17 cellular contexts compared by ENCODE assay signal in genomic region chr7:3909128-3909527, GRCh38.
DNase-seq lines count a peak whose midpoint lies in the region; ATAC-seq and TF ChIP-seq lines count a peak whose summit lies in the region.
"Had no signal": no experiment of that assay in that cellular context is flagged by ENCODE, and none has a peak within 500 bp of the region (broad histone marks: within the 10 kb centered on the region; RNA-seq: fewer than 3 reads in every experiment).

No MANE protein-coding gene starts in this region.

- TF ChIP-seq CTCF in WERI-Rb-1 (IDR thresholded peaks at IDR 0.05; ENCODE audit: low read depth, low read length) (no peak), glutamatergic neuron (IDR thresholded peaks at IDR 0.05; ENCODE audit: partially characterized antibody, unreplicated experiment) (no peak), tibial nerve (IDR thresholded peaks at IDR 0.05) (no peak)

- H2BK12ac ChIP-seq in trophoblast cell (ENCODE audit: low read length), result no peak overlapping the region

- no peak overlapping the region for H4K8ac ChIP-seq in trophoblast cell (ENCODE audit: low read depth, low read length)

- no peaks in the 10 kb centered on the region for H3K9me3 ChIP-seq in WERI-Rb-1 (ENCODE audit: severe bottlenecking)
- peaks cover 0 to 4% (median 0%) of the 10 kb centered on the region in 4 donors for H3K9me3 ChIP-seq in tibial nerve
- H3K9me3 ChIP-seq in trophoblast cell (ENCODE audit: insufficient read depth, low read depth, low read length), result peaks cover 2% of the 10 kb centered on the region
- H3K9me3 ChIP-seq: A549, Caco-2 had no signal

- no peaks in the 10 kb centered on the region for H3K79me2 ChIP-seq in trophoblast cell (ENCODE audit: control insufficient read depth, insufficient read depth, low read length, poor library complexity)

- H3K27ac Mint-ChIP-seq in glutamatergic neuron (ENCODE audit: unreplicated experiment), result peak overlapping the region; percentile 39
- H3K27ac Mint-ChIP-seq: CD4-positive, alpha-beta T cell; GM23338 had no signal

- H4K12ac ChIP-seq in trophoblast cell (ENCODE audit: low read depth, low read length), result no peak overlapping the region

- H4K91ac ChIP-seq in trophoblast cell (ENCODE audit: low read depth, low read length), result no peak overlapping the region

- H3K4me1 Mint-ChIP-seq in glutamatergic neuron (ENCODE audit: low read depth, unreplicated experiment), result peaks cover 18% of the 10 kb centered on the region

- H3K4me3 ChIP-seq in WERI-Rb-1 (ENCODE audit: low read depth, low read length) (no peak overlapping the region), tibial nerve (no peak overlapping the region), trophoblast cell (ENCODE audit: low read depth, low read length) (no peak overlapping the region)
- H3K4me3 ChIP-seq: A549, GM23338 had no signal

- H3K4me2 ChIP-seq in trophoblast cell (ENCODE audit: low read length), result no peak overlapping the region
- H3K4me2 ChIP-seq: A549, GM23338 had no signal

- no peak overlapping the region for H3K4ac ChIP-seq in trophoblast cell (ENCODE audit: low read depth, low read length)

- peak overlapping the region; percentile 13 for H3K4me3 Mint-ChIP-seq in glutamatergic neuron (ENCODE audit: unreplicated experiment)
- H3K4me3 Mint-ChIP-seq: CD4-positive, alpha-beta T cell; GM23338 had no signal

- H3K23ac ChIP-seq in trophoblast cell (ENCODE audit: low read length), result no peak overlapping the region

- H3K27ac ChIP-seq in WERI-Rb-1, result no peak overlapping the region
- H3K27ac ChIP-seq in tibial nerve, result peak overlapping the region in 3 of 4 donors; percentile 24 to 77 (median 59)
- H3K27ac ChIP-seq in trophoblast cell (ENCODE audit: low read depth, low read length), result no peak overlapping the region
- H3K27ac ChIP-seq: 22Rv1, A549, C4-2B, HL-60 had no signal

- DNase-seq in SK-N-DZ (ENCODE audit: low spot score) (peak; percentile 8), WERI-Rb-1 (peak; percentile 67), glutamatergic neuron (no peak), tibial nerve (ENCODE audit: low spot score in 2 of 2) (no peak), trophoblast cell (no peak), inferior parietal cortex (ENCODE audit: extremely low spot score) (no peak)
- DNase-seq: AML-193; Caco-2; CD4-positive, alpha-beta T cell; HCEC 1CT had no signal

- no peaks in the 10 kb centered on the region for H3K79me1 ChIP-seq in trophoblast cell (ENCODE audit: low read length)

- H3K18ac ChIP-seq in trophoblast cell (ENCODE audit: low read length), result no peak overlapping the region

- H3K36me3 ChIP-seq in WERI-Rb-1 (no peaks in the 10 kb centered on the region), tibial nerve (no peaks in the 10 kb centered on the region), trophoblast cell (ENCODE audit: control insufficient read depth in 1 of 2, insufficient read depth in 2 of 2, low read length in 2 of 2) (no peaks in the 10 kb centered on the region)

- ATAC-seq in GM18870 (IDR thresholded peaks at IDR 0.05; ENCODE audit: unreplicated experiment) (no peak), HG02885 (IDR thresholded peaks at IDR 0.05; ENCODE audit: poor library complexity, unreplicated experiment) (no peak)
- ATAC-seq: A549, GM23338 had no signal

- no peak overlapping the region for H2BK120ac ChIP-seq in trophoblast cell (ENCODE audit: insufficient read depth, low read length, poor library complexity)

- H3K9me3 Mint-ChIP-seq in glutamatergic neuron (ENCODE audit: unreplicated experiment), result peaks cover 6% of the 10 kb centered on the region
- H3K9me3 Mint-ChIP-seq: CD4-positive, alpha-beta T cell had no signal

- H3K36me3 Mint-ChIP-seq in glutamatergic neuron (ENCODE audit: unreplicated experiment), result peaks cover 1% of the 10 kb centered on the region

- H3K14ac ChIP-seq in trophoblast cell (ENCODE audit: low read length), result no peak overlapping the region

- H2BK5ac ChIP-seq in trophoblast cell (ENCODE audit: low read depth, low read length, poor library complexity), result no peak overlapping the region

- no peak overlapping the region for H3K9ac ChIP-seq in trophoblast cell (ENCODE audit: low read length)

- WGBS in tibial nerve, 2 donors, result 69 to 76% methylated on average over 7 of the region's 7 CpGs
- WGBS in trophoblast cell (ENCODE audit: extremely low coverage, insufficient coverage, insufficient read length), result no CpG with 5 or more reads among the region's 7 CpGs

- no peak for TF ChIP-seq POLR2A in tibial nerve (IDR thresholded peaks at IDR 0.05)

- H2AFZ ChIP-seq in trophoblast cell (ENCODE audit: insufficient read depth, low read length, poor library complexity), result no peak overlapping the region
- H2AFZ ChIP-seq: GM23338 had no signal

- no peak overlapping the region for H2AK5ac ChIP-seq in trophoblast cell (ENCODE audit: low read length)

- peaks cover 13% of the 10 kb centered on the region for H3K27me3 Mint-ChIP-seq in glutamatergic neuron (ENCODE audit: unreplicated experiment)
- H3K27me3 Mint-ChIP-seq: CD4-positive, alpha-beta T cell had no signal

- no peaks in the 10 kb centered on the region for H3K27me3 ChIP-seq in WERI-Rb-1 (ENCODE audit: insufficient read depth, low read depth, severe bottlenecking)
- H3K27me3 ChIP-seq in tibial nerve, result no peaks in the 10 kb centered on the region
- no peaks in the 10 kb centered on the region for H3K27me3 ChIP-seq in trophoblast cell (ENCODE audit: insufficient read depth, low read length)

- TF ChIP-seq EP300 in tibial nerve (IDR thresholded peaks at IDR 0.05), result no peak

- H3K4me1 ChIP-seq in tibial nerve, result peaks cover 0 to 14% (median 0%) of the 10 kb centered on the region in 4 donors
- H3K4me1 ChIP-seq in trophoblast cell (ENCODE audit: control insufficient read depth in 1 of 2, insufficient read depth in 2 of 2, low read length in 2 of 2), result peaks cover 6% of the 10 kb centered on the region in 2 experiments
- H3K4me1 ChIP-seq: A549, Caco-2 had no signal

Comparison
In these comparisons a context has a peak if more than half of its experiments do, and no peak if none do; other contexts are left out.
1. DNase-seq: peak in SK-N-DZ (single experiment) and WERI-Rb-1 (single experiment); none in glutamatergic neuron (single experiment), tibial nerve (0 of 2), trophoblast cell (0 of 2) and inferior parietal cortex (single experiment).
2. H3K27ac ChIP-seq: peak in tibial nerve (3 of 4); none in WERI-Rb-1 (single experiment) and trophoblast cell (single experiment).